29 cellular contexts compared by ENCODE assay signal in the genomic region with DNA sequence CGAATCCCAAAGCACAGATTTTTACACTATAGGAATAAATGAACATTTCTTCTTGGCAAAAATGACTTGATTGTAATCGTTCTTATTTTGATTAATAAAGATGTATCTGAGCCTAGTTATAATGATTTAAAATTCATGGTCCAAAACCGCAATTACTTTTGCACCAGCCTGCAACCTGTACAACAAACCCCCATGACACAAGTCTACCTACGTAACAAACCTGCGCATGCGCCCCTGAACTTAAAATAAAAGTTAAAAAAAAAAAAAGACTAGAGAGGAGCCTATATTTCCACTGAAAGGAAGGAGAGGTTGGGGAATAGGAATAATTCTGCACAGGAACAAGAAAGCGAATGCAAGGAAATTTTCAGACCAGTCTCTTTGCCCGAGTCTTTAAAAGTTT.
"Had no signal": no experiment of that assay in that cellular context is flagged by ENCODE, and none has a peak within 500 bp of the region (broad histone marks: within the 10 kb centered on the region; RNA-seq: fewer than 3 reads in every experiment).

No MANE protein-coding gene starts in this region.

- ATAC-seq: activated naive CD4-positive, alpha-beta T cell treated with anti-CD3 and anti-CD28 coated beads, Interleukin-2, amount 50 U/mL, for 72 hours; activated T-cell treated with anti-CD3 and anti-CD28 coated beads, Interleukin-2, amount 50 U/mL, for 72 hours; heart left ventricle; T-helper 17 cell; WTC11 had no signal

- FAIRE-seq: bronchial epithelial cell, colon, endometrium, endothelial cell of umbilical vein had no signal

- H3K36me3 ChIP-seq: ascending aorta, brain microvascular endothelial cell, esophagus squamous epithelium, heart left ventricle had no signal

- H3K4me3 ChIP-seq: ascending aorta, esophagus squamous epithelium, heart left ventricle had no signal

- DNase-seq: activated CD4-positive, alpha-beta memory T cell treated with anti-CD3 and anti-CD28 coated beads, Interleukin-2, amount 10 ng/mL, durations not matched to agents 7 days and 5 days; activated CD4-positive, alpha-beta T cell treated with anti-CD3 and anti-CD28 coated beads for 1 hour; activated CD4-positive, alpha-beta T cell treated with anti-CD3 and anti-CD28 coated beads for 4 hours; activated CD4-positive, alpha-beta T cell treated with anti-CD3 and anti-CD28 coated beads, Interleukin-2, amount 10 ng/mL, durations not matched to agents 7 days and 5 days; activated CD4-positive, alpha-beta T cell treated with anti-CD3 and anti-CD28 coated beads, Interleukin-2, amount 50 U/mL, for 4 hours; activated CD8-positive, alpha-beta memory T cell treated with anti-CD3 and anti-CD28 coated beads, Interleukin-2, amount 50 U/mL, for 48 hours; activated gamma-delta T cell; activated naive CD4-positive, alpha-beta T cell; activated naive CD4-positive, alpha-beta T cell treated with anti-CD3 and anti-CD28 coated beads, Interleukin-2, amount 10 ng/mL, durations not matched to agents 7 days and 5 days; activated naive CD8-positive, alpha-beta T cell treated with anti-CD3 and anti-CD28 coated beads, Interleukin-2, amount 10 ng/mL, durations not matched to agents 7 days and 5 days; activated T-cell treated with anti-CD3 and anti-CD28 coated beads for 4 hours; activated T-cell treated with anti-CD3 and anti-CD28 coated beads, Interleukin-2, amount 50 U/mL, for 24 hours; activated T-cell treated with anti-CD3 and anti-CD28 coated beads, Interleukin-2, amount 50 U/mL, for 72 hours; brain microvascular endothelial cell; effector CD8-positive, alpha-beta T cell; esophagus squamous epithelium; foreskin melanocyte; T-helper 1 cell; T-helper 17 cell; T1000 had no signal

- H3K27ac ChIP-seq: ascending aorta, brain microvascular endothelial cell, epithelial cell of prostate, esophagus squamous epithelium had no signal

- H3K9me3 ChIP-seq: ascending aorta, esophagus squamous epithelium, heart left ventricle had no signal

- H3K27me3 ChIP-seq: ascending aorta, brain microvascular endothelial cell, esophagus squamous epithelium, heart left ventricle had no signal
